In the genomic region with DNA sequence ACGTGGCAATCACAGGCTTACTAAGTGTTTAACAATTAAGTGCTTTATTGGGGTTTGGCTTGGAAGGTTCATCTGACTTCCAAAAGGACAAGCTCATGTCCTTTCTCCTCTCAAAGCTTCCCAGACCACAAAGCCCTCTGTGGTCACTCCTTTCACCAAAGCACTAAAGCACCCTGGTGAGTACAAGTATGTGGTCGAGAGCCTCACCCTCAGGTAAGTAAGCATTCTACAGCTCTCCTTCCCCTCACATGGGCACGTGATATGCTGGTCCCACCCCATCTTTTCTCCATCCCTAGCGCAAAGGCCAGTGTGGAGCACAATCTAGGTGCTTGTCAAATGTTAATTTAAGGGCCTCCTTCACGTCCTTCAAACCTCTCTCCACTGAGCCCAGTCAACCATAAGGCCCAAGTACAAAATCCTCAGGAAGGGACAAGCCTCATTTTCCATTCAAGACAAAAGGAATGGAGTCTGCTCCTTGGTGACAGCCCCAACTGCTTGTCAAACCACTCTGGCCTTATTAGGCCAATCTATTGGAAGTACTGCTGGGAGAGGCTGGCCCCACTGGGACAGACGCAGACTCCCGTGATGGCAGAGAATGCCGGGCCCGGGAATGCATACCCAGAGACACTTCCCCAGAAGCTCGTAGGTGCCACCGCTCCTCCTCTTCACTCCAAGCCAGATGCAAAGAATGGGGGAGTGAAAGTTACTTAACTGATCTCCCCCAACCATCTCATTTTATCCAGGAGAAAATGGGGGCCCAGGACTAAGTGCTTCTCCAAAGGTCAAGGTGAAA, we compare ENCODE assay signal across 1 cellular context.
TF ChIP-seq lines count a peak whose summit lies in the region.

No MANE protein-coding gene starts in this region.

TF ChIP-seq in GM12878, 131 proteins besides CTCF, POLR2A, EP300 and RAD21:
- TF ChIP-seq SMAD5 (IDR thresholded peaks at IDR 0.05; ENCODE audit: low read depth) (0 out of 2 replicates have a peak, but pooled peaks have one; percentile 22), POLR2AphosphoS5 (IDR thresholded peaks at IDR 0.05; ENCODE audit: low read length) (peak; percentile 59; the same call in 1 of the 2 replicates)
- TF ChIP-seq, protein P1, sequence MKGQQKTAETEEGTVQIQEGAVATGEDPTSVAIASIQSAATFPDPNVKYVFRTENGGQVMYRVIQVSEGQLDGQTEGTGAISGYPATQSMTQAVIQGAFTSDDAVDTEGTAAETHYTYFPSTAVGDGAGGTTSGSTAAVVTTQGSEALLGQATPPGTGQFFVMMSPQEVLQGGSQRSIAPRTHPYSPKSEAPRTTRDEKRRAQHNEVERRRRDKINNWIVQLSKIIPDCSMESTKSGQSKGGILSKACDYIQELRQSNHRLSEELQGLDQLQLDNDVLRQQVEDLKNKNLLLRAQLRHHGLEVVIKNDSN (IDR thresholded peaks at IDR 0.05; ENCODE audit: borderline replicate concordance, extremely low read length, insufficient read depth, low read depth, low read length) = no peak
TF ChIP-seq in GM12878: peak in this region for 2.
